In genomic region chr12:57781241-57781640, GRCh38 we compare ENCODE assay signal across 1 cellular context.
TF ChIP-seq lines count a peak whose summit lies in the region.

No MANE protein-coding gene starts in this region.

TF ChIP-seq in GM23338, 12 proteins besides CTCF, POLR2A, EP300 and RAD21:
- TF ChIP-seq STAT1 (IDR thresholded peaks at IDR 0.05; ENCODE audit: unreplicated experiment) (no peak), POLR2AphosphoS5 (IDR thresholded peaks at IDR 0.05; ENCODE audit: low read depth) (no peak), ETS1 (IDR thresholded peaks at IDR 0.05) (no peak), ZNF114 (CRISPR knock-in tag; IDR thresholded peaks at IDR 0.05) (no peak), CREB1 (CRISPR knock-in tag; IDR thresholded peaks at IDR 0.05; ENCODE audit: low read depth) (no peak), NANOG (IDR thresholded peaks at IDR 0.05; ENCODE audit: borderline replicate concordance) (no peak), EZH2 (IDR thresholded peaks at IDR 0.05; ENCODE audit: low read depth, unreplicated experiment) (no peak), JUNB (IDR thresholded peaks at IDR 0.05; ENCODE audit: unreplicated experiment) (no peak), ZNF331 (CRISPR knock-in tag; IDR thresholded peaks at IDR 0.05; ENCODE audit: low read depth) (no peak), EZH2phosphoT487 (IDR thresholded peaks at IDR 0.05; ENCODE audit: unreplicated experiment) (no peak), REST (IDR thresholded peaks at IDR 0.05; ENCODE audit: unreplicated experiment) (no peak), ZNF462 (CRISPR knock-in tag; IDR thresholded peaks at IDR 0.05) (no peak)
